29 cellular contexts compared by ENCODE assay signal in the genomic region with DNA sequence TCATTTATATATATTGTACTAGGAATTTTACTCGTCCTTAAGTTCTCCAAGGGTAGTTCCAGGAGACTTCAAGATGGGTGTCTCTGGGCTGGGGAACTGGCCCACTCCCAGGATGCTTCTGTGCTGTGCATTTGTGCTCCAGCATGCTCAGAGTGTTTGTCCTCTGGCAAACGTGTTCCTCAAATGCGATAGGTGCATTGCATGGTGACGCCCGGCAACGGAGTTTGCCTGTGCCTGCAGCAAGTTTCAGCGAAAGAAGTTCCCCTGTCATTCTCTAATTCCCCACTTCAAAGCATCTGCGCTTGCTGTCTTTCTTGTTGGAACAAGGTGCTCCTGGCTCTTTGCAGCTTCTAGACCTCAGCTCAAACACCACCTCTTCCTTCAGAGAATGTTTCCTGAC.
"Had no signal": no experiment of that assay in that cellular context is flagged by ENCODE, and none has a peak within 500 bp of the region (broad histone marks: within the 10 kb centered on the region; RNA-seq: fewer than 3 reads in every experiment).

No MANE protein-coding gene starts in this region.

- H3K9me3 ChIP-seq: colonic mucosa, esophagus muscularis mucosa, esophagus squamous epithelium, gastrocnemius medialis, gastroesophageal sphincter, heart left ventricle, heart right ventricle had no signal

- H3K27ac Mint-ChIP-seq: dendritic cell treated with granulocyte-macrophage colony-stimulating factor and Interleukin-4, amounts not matched to agents 40 ng/mL and 50 ng/mL, for 4 days; effector memory CD8-positive, alpha-beta T cell; endodermal cell had no signal

- ATAC-seq: effector memory CD8-positive, alpha-beta T cell; esophagus mucosa; foreskin keratinocyte; gastrocnemius medialis; gastroesophageal sphincter; heart left ventricle; heart right ventricle had no signal

- H3K4me1 Mint-ChIP-seq: endodermal cell had no signal

- DNase-seq: colonic mucosa; cortex of kidney; dermis blood vessel endothelial cell; dorsolateral prefrontal cortex; effector CD4-positive, alpha-beta T cell; effector CD8-positive, alpha-beta T cell; effector memory CD4-positive, alpha-beta T cell; effector memory CD8-positive, alpha-beta T cell; endodermal cell; erythroblast; esophagus squamous epithelium; foreskin fibroblast; foreskin melanocyte; gastrocnemius medialis; glutamatergic neuron; head of caudate nucleus; heart left ventricle; heart right ventricle had no signal

- FAIRE-seq: endometrium, endothelial cell of umbilical vein, frontal cortex had no signal

- H3K27me3 Mint-ChIP-seq: dendritic cell treated with granulocyte-macrophage colony-stimulating factor and Interleukin-4, amounts not matched to agents 40 ng/mL and 50 ng/mL, for 4 days had no signal

- H3K79me2 ChIP-seq: hepatocyte had no signal

- H3K4me2 ChIP-seq: hepatocyte had no signal

- H3K4me1 ChIP-seq: colonic mucosa, esophagus muscularis mucosa, esophagus squamous epithelium, foreskin keratinocyte, gastrocnemius medialis, gastroesophageal sphincter, heart left ventricle, heart right ventricle had no signal

- H3K36me3 ChIP-seq: colonic mucosa, esophagus muscularis mucosa, esophagus squamous epithelium, gastrocnemius medialis, gastroesophageal sphincter, heart left ventricle, heart right ventricle had no signal

- H3K9me3 Mint-ChIP-seq: dendritic cell treated with granulocyte-macrophage colony-stimulating factor and Interleukin-4, amounts not matched to agents 40 ng/mL and 50 ng/mL, for 4 days; effector memory CD8-positive, alpha-beta T cell; endodermal cell had no signal

- H3K27ac ChIP-seq: colonic mucosa, coronary artery, dorsolateral prefrontal cortex, epithelial cell of prostate, esophagus muscularis mucosa, esophagus squamous epithelium, foreskin keratinocyte, gastrocnemius medialis, gastroesophageal sphincter, heart left ventricle, heart right ventricle, hepatocyte had no signal

- H3K4me3 Mint-ChIP-seq: dendritic cell treated with granulocyte-macrophage colony-stimulating factor and Interleukin-4, amounts not matched to agents 40 ng/mL and 50 ng/mL, for 4 days; effector memory CD8-positive, alpha-beta T cell; endodermal cell had no signal

- H3K4me3 ChIP-seq: colonic mucosa, coronary artery, dorsolateral prefrontal cortex, esophagus muscularis mucosa, esophagus squamous epithelium, gastrocnemius medialis, gastroesophageal sphincter, heart left ventricle, heart right ventricle, hepatocyte had no signal

- H3K27me3 ChIP-seq: colonic mucosa, foreskin keratinocyte, gastrocnemius medialis, gastroesophageal sphincter, hepatocyte had no signal

- H2AFZ ChIP-seq: hepatocyte had no signal
